In genomic region chrX:23003121-23003520, GRCh38 we compare ENCODE assay signal across 22 cellular contexts. TPM values are rescaled to one million over a fixed set of nuclear protein-coding genes. Genes with fewer than 3 reads are reported as not detected.
A peak's percentile ranks its signal among the peaks of the same experiment; 100 is the strongest.
DNase-seq lines count a peak whose midpoint lies in the region; ATAC-seq, FAIRE-seq and TF ChIP-seq lines count a peak whose summit lies in the region.
"Had no signal": no experiment of that assay in that cellular context is flagged by ENCODE, and none has a peak within 500 bp of the region (broad histone marks: within the 10 kb centered on the region; RNA-seq: fewer than 3 reads in every experiment).

No MANE protein-coding gene starts in this region.

- H3K36me3 ChIP-seq in brain microvascular endothelial cell (replicated peaks): no peaks in the 10 kb centered on the region

- no peaks in the 10 kb centered on the region for H3K27me3 Mint-ChIP-seq in activated CD4-positive, alpha-beta memory T cell treated with anti-CD3 and anti-CD28 coated beads for 36 hours
- H3K27me3 Mint-ChIP-seq in activated T-cell treated with anti-CD3 and anti-CD28 coated beads, Interleukin-2, amount 50 U/mL, for 72 hours (ENCODE audit: low read depth): peaks cover 7% of the 10 kb centered on the region
- no peaks in the 10 kb centered on the region for H3K27me3 Mint-ChIP-seq in activated naive CD8-positive, alpha-beta T cell treated with anti-CD3 and anti-CD28 coated beads, Interleukin-2, amount 50 U/mL, for 24 hours
- H3K27me3 Mint-ChIP-seq: naive thymus-derived CD8-positive, alpha-beta T cell; progenitor cell of endocrine pancreas; type B pancreatic cell had no signal

- H3K4me1 ChIP-seq in A549: no peaks in the 10 kb centered on the region
- H3K4me1 ChIP-seq: body of pancreas had no signal

- peak; percentile 23 for FAIRE-seq in A549 (lab: Jason Lieb, UNC)
- FAIRE-seq: H1 had no signal

- H3K4me2 ChIP-seq in A549: no peak overlapping the region

- intact Hi-C loops in activated CD4-positive, alpha-beta memory T cell treated with anti-CD3 and anti-CD28 coated beads for 36 hours (cut with micrococcal nuclease): no loop called here

- POLR2A ChIA-PET in A549 (lab: Yijun Ruan, JAX): no interaction called here
- POLR2A ChIA-PET in activated CD4-positive, alpha-beta memory T cell treated with anti-CD3 and anti-CD28 coated beads for 36 hours (lab: Charles Lee): no interaction called here

- ATAC-seq in A549: no peak
- ATAC-seq in activated T-cell treated with anti-CD3 and anti-CD28 coated beads, Interleukin-2, amount 50 U/mL, for 72 hours (replicated peaks in 1 of 2): no peak
- no peak for ATAC-seq in activated naive CD8-positive, alpha-beta T cell treated with anti-CD3 and anti-CD28 coated beads, Interleukin-2, amount 50 U/mL, for 24 hours
- ATAC-seq: body of pancreas; naive thymus-derived CD8-positive, alpha-beta T cell; stimulated activated naive CD8-positive, alpha-beta T cell treated with anti-CD3 and anti-CD28 coated beads, Interleukin-15, Interleukin-2, amounts not matched to agents 100 U/mL and 50 U/mL, for 24 hours had no signal

- CTCF ChIA-PET in A549 (lab: Yijun Ruan, JAX): no interaction called here
- CTCF ChIA-PET in activated CD4-positive, alpha-beta memory T cell treated with anti-CD3 and anti-CD28 coated beads for 36 hours (lab: Charles Lee): no interaction called here

- H3K4me3 Mint-ChIP-seq in activated CD4-positive, alpha-beta memory T cell treated with anti-CD3 and anti-CD28 coated beads for 36 hours: no peak overlapping the region
- H3K4me3 Mint-ChIP-seq in activated T-cell treated with anti-CD3 and anti-CD28 coated beads, Interleukin-2, amount 50 U/mL, for 72 hours: no peak overlapping the region
- no peak overlapping the region for H3K4me3 Mint-ChIP-seq in activated naive CD8-positive, alpha-beta T cell treated with anti-CD3 and anti-CD28 coated beads, Interleukin-2, amount 50 U/mL, for 24 hours
- H3K4me3 Mint-ChIP-seq: naive thymus-derived CD8-positive, alpha-beta T cell; type B pancreatic cell had no signal

- no peaks in the 10 kb centered on the region for H3K9me3 Mint-ChIP-seq in activated CD4-positive, alpha-beta memory T cell treated with anti-CD3 and anti-CD28 coated beads for 36 hours
- H3K9me3 Mint-ChIP-seq in activated T-cell treated with anti-CD3 and anti-CD28 coated beads, Interleukin-2, amount 50 U/mL, for 72 hours: peaks cover 0 to 1% of the 10 kb centered on the region in 2 donors
- no peaks in the 10 kb centered on the region for H3K9me3 Mint-ChIP-seq in activated naive CD8-positive, alpha-beta T cell treated with anti-CD3 and anti-CD28 coated beads, Interleukin-2, amount 50 U/mL, for 24 hours

- no peak for TF ChIP-seq POLR2A in A549 (IDR thresholded peaks at IDR 0.05; ENCODE audit: low read length)

- TF ChIP-seq EP300 in A549 (IDR thresholded peaks at IDR 0.05): no peak

- no peak overlapping the region for H3K4me3 ChIP-seq in A549
- no peak overlapping the region for H3K4me3 ChIP-seq in brain microvascular endothelial cell (ENCODE audit: low read depth, low read length)
- H3K4me3 ChIP-seq: body of pancreas had no signal

- in situ Hi-C loops in brain microvascular endothelial cell (cut with HindIII; ENCODE audit: low pct_ligation_motif_present, low sequenced_read_pairs): no loop called here

- TF ChIP-seq CTCF in A549 (IDR thresholded peaks at IDR 0.05): no peak
- no peak for TF ChIP-seq CTCF in brain microvascular endothelial cell (IDR thresholded peaks at IDR 0.05; ENCODE audit: low read depth, low read length, missing control alignments)

- H3K4me1 Mint-ChIP-seq in activated CD4-positive, alpha-beta memory T cell treated with anti-CD3 and anti-CD28 coated beads for 36 hours (ENCODE audit: low read depth): no peaks in the 10 kb centered on the region
- no peaks in the 10 kb centered on the region for H3K4me1 Mint-ChIP-seq in activated T-cell treated with anti-CD3 and anti-CD28 coated beads, Interleukin-2, amount 50 U/mL, for 72 hours (ENCODE audit: low read depth)
- H3K4me1 Mint-ChIP-seq in activated naive CD8-positive, alpha-beta T cell treated with anti-CD3 and anti-CD28 coated beads, Interleukin-2, amount 50 U/mL, for 24 hours: no peaks in the 10 kb centered on the region
- H3K4me1 Mint-ChIP-seq: naive thymus-derived CD8-positive, alpha-beta T cell had no signal

- no peaks in the 10 kb centered on the region for H3K36me3 Mint-ChIP-seq in activated CD4-positive, alpha-beta memory T cell treated with anti-CD3 and anti-CD28 coated beads for 36 hours
- H3K36me3 Mint-ChIP-seq in activated T-cell treated with anti-CD3 and anti-CD28 coated beads, Interleukin-2, amount 50 U/mL, for 72 hours (ENCODE audit: insufficient read depth in 2 of 2): no peaks in the 10 kb centered on the region
- H3K36me3 Mint-ChIP-seq in activated naive CD8-positive, alpha-beta T cell treated with anti-CD3 and anti-CD28 coated beads, Interleukin-2, amount 50 U/mL, for 24 hours (ENCODE audit: low read depth): no peaks in the 10 kb centered on the region
- H3K36me3 Mint-ChIP-seq: naive thymus-derived CD8-positive, alpha-beta T cell; type B pancreatic cell had no signal

- no peak for TF ChIP-seq RAD21 in A549 (conservative IDR thresholded peaks at IDR 0.05 in 1 of 2, IDR thresholded peaks at IDR 0.05 in 1 of 2)

- H3K27me3 ChIP-seq in brain microvascular endothelial cell (replicated peaks): no peaks in the 10 kb centered on the region
- H3K27me3 ChIP-seq: body of pancreas had no signal

- H3K27ac Mint-ChIP-seq in activated CD4-positive, alpha-beta memory T cell treated with anti-CD3 and anti-CD28 coated beads for 36 hours: no peak overlapping the region
- no peak overlapping the region for H3K27ac Mint-ChIP-seq in activated T-cell treated with anti-CD3 and anti-CD28 coated beads, Interleukin-2, amount 50 U/mL, for 72 hours
- no peak overlapping the region for H3K27ac Mint-ChIP-seq in activated naive CD8-positive, alpha-beta T cell treated with anti-CD3 and anti-CD28 coated beads, Interleukin-2, amount 50 U/mL, for 24 hours
- H3K27ac Mint-ChIP-seq: naive thymus-derived CD8-positive, alpha-beta T cell; progenitor cell of endocrine pancreas; type B pancreatic cell had no signal

- no peaks in the 10 kb centered on the region for H3K9me3 ChIP-seq in A549
- H3K9me3 ChIP-seq: body of pancreas had no signal

- WGBS in A549 (ENCODE audit: missing lambda C conversion rate): 15% methylated on average over 2 of the region's 2 CpGs

- no peak for DNase-seq in A549 (ENCODE audit: low read depth in 1 of 2, low spot score in 1 of 2)
- DNase-seq in HCEC 1CT: peak; percentile 40
- peak; percentile 20 for DNase-seq in brain microvascular endothelial cell
- peak; percentile 8 for DNase-seq in kidney glomerular epithelial cell (lab: John Stamatoyannopoulos, UW)
- no peak for DNase-seq in activated CD4-positive, alpha-beta memory T cell treated with anti-CD3 and anti-CD28 coated beads for 36 hours
- DNase-seq in globus pallidus (ENCODE audit: low spot score): no peak
- DNase-seq in activated T-cell treated with anti-CD3 and anti-CD28 coated beads, Interleukin-2, amount 50 U/mL, for 72 hours: no peak
- no peak for DNase-seq in activated naive CD8-positive, alpha-beta T cell treated with anti-CD3 and anti-CD28 coated beads, Interleukin-2, amount 50 U/mL, for 24 hours
- DNase-seq: activated CD4-positive, alpha-beta T cell treated with anti-CD3 and anti-CD28 coated beads for 1 hour; body of pancreas; GDM1; naive thymus-derived CD8-positive, alpha-beta T cell; NCI-H146; NCI-H226; SHP77 treated with DMSO at 0.1 percent for 48 hours; stimulated activated CD4-positive, alpha-beta T cell treated with anti-CD3 and anti-CD28 coated beads, Interleukin-15, amount 100 ng/mL, for 24 hours; stimulated activated naive CD8-positive, alpha-beta T cell treated with anti-CD3 and anti-CD28 coated beads, Interleukin-15, Interleukin-2, amounts not matched to agents 100 U/mL and 50 U/mL, for 24 hours had no signal

- H3K27ac ChIP-seq in A549 (no peak overlapping the region), brain microvascular endothelial cell (no peak overlapping the region)
- H3K27ac ChIP-seq: body of pancreas had no signal

TF ChIP-seq in A549, 52 proteins besides CTCF, POLR2A, EP300 and RAD21 (continues in another document):
- no peak for TF ChIP-seq BCL3 (IDR thresholded peaks at IDR 0.05)
- TF ChIP-seq RFX5 (IDR thresholded peaks at IDR 0.05): no peak
- no peak for TF ChIP-seq ZC3H11A (IDR thresholded peaks at IDR 0.05)
- no peak for TF ChIP-seq TP53 (CRISPR knock-in tag; IDR thresholded peaks at IDR 0.05)
- TF ChIP-seq, protein P1, sequence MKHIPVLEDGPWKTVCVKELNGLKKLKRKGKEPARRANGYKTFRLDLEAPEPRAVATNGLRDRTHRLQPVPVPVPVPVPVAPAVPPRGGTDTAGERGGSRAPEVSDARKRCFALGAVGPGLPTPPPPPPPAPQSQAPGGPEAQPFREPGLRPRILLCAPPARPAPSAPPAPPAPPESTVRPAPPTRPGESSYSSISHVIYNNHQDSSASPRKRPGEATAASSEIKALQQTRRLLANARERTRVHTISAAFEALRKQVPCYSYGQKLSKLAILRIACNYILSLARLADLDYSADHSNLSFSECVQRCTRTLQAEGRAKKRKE (CRISPR knock-in tag; IDR thresholded peaks at IDR 0.05; ENCODE audit: low read depth): no peak
- no peak for TF ChIP-seq GATA3 (IDR thresholded peaks at IDR 0.05; ENCODE audit: borderline replicate concordance)
- no peak for TF ChIP-seq HOXB13 (CRISPR knock-in tag; IDR thresholded peaks at IDR 0.05; ENCODE audit: low read depth)
- TF ChIP-seq HOXB5 (CRISPR knock-in tag; IDR thresholded peaks at IDR 0.05): no peak
- no peak for TF ChIP-seq KDM5A (IDR thresholded peaks at IDR 0.05)
- no peak for TF ChIP-seq FOXS1 (CRISPR knock-in tag; IDR thresholded peaks at IDR 0.05)
- TF ChIP-seq ZNF302 (CRISPR knock-in tag; IDR thresholded peaks at IDR 0.05): no peak
- no peak for TF ChIP-seq BHLHE40 (IDR thresholded peaks at IDR 0.05; ENCODE audit: low read depth, low read length)

RNA-seq across cellular contexts. Expression of gene DDX53, which starts 3.4 kb away (rescaled TPM):
- polyA plus RNA-seq in A549 (2011; rRNA removed) (not detected in 2 replicates), A549 (2017; fragmentation: RNase III; extraction: RNeasy Plus Mini Kit Qiagen cat#74134 plus additional on column Dnase treatment) (not detected in 3 replicates)
- polyA plus RNA-seq in A549 (2012; cell fraction: cytosol; rRNA removed): not detected in 2 replicates
- not detected in 2 replicates for polyA plus RNA-seq in A549 (2012; cell fraction: nucleus; rRNA removed)
- not detected in 2 replicates for polyA minus RNA-seq in A549 (2011; rRNA and poly(A)+ RNA removed)
- not detected for total RNA-seq in activated CD4-positive, alpha-beta memory T cell treated with anti-CD3 and anti-CD28 coated beads for 36 hours
- total RNA-seq in activated T-cell treated with anti-CD3 and anti-CD28 coated beads, Interleukin-2, amount 50 U/mL, for 72 hours: not detected
- total RNA-seq: body of pancreas; H1; lower leg skin; naive thymus-derived CD8-positive, alpha-beta T cell; progenitor cell of endocrine pancreas had no signal
- polyA plus RNA-seq: AG04450; H1; naive thymus-derived CD8-positive, alpha-beta T cell had no signal

Comparison
In these comparisons a context has a peak if more than half of its experiments do, and no peak if none do; other contexts are left out.
1. DNase-seq: peak in HCEC 1CT (single experiment), brain microvascular endothelial cell (single experiment) and kidney glomerular epithelial cell (single experiment); none in A549 (0 of 2), activated CD4-positive, alpha-beta memory T cell treated with anti-CD3 and anti-CD28 coated beads for 36 hours (single experiment), globus pallidus (single experiment), activated T-cell treated with anti-CD3 and anti-CD28 coated beads, Interleukin-2, amount 50 U/mL, for 72 hours (0 of 2) and activated naive CD8-positive, alpha-beta T cell treated with anti-CD3 and anti-CD28 coated beads, Interleukin-2, amount 50 U/mL, for 24 hours (single experiment).